In genomic region chr1:236287356-236287755, GRCh38 we compare ENCODE assay signal across 1 cellular context.
TF ChIP-seq lines count a peak whose summit lies in the region.

No MANE protein-coding gene starts in this region.

TF ChIP-seq in K562, 482 proteins besides CTCF, POLR2A, EP300 and RAD21:
- TF ChIP-seq MLLT1 (IDR thresholded peaks at IDR 0.05) (0 out of 4 replicates have a peak, but pooled peaks of 1 of the 2 experiments have one; percentile 38), ARNT (IDR thresholded peaks at IDR 0.05) (no peak)
